Comparison of ENCODE assay signal across 25 cellular contexts in the genomic region with DNA sequence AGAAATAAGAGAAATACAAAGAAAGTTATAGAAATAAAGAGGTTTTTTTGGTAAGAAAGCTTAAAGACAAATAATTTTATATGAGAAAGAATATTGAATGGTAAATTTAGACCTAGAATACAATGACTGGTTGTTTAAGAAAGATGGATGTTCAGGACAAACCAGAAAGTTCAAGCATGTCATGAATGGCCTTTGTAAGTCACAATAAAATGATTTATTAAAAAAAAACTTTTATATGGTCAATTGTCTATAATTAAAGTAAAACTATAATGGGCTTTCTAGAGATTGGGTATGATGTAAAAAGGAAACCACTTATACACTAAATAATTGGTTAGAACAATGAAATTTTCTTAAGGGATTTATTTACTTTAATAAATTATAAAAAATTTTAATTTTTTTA. TPM values are rescaled to one million over a fixed set of nuclear protein-coding genes. Genes with fewer than 3 reads are reported as not detected.
A peak's percentile ranks its signal among the peaks of the same experiment; 100 is the strongest.
DNase-seq lines count a peak whose midpoint lies in the region; ATAC-seq, FAIRE-seq and TF ChIP-seq lines count a peak whose summit lies in the region.
"Had no signal": no experiment of that assay in that cellular context is flagged by ENCODE, and none has a peak within 500 bp of the region (broad histone marks: within the 10 kb centered on the region; RNA-seq: fewer than 3 reads in every experiment).

No MANE protein-coding gene starts in this region.

- TF ChIP-seq CTCF in HepG2 (CRISPR knock-in tag; IDR thresholded peaks at IDR 0.05) (no peak), right lobe of liver (IDR thresholded peaks at IDR 0.05) (no peak), endodermal cell (conservative IDR thresholded peaks at IDR 0.05) (no peak), neural progenitor cell (IDR thresholded peaks at IDR 0.05) (no peak), testis (IDR thresholded peaks at IDR 0.05) (no peak), progenitor cell of endocrine pancreas (IDR thresholded peaks at IDR 0.05; ENCODE audit: unreplicated experiment) (no peak)

- H3K27ac ChIP-seq in HepG2 (ENCODE audit: extremely low read length, insufficient read depth, low read length) (no peak overlapping the region), right lobe of liver (no peak overlapping the region), endodermal cell (ENCODE audit: low read depth, low read length) (no peak overlapping the region), neural progenitor cell (no peak overlapping the region), testis (no peak overlapping the region)
- H3K27ac ChIP-seq: BLaER1 treated with 17β-estradiol and CSF1 and Interleukin-3, amounts not matched to agents 10 nM and 100 nM; GM23248 had no signal

- H3K4me2 ChIP-seq in HepG2 (ENCODE audit: low read depth, low read length) (no peak overlapping the region), neural progenitor cell (no peak overlapping the region)
- H3K4me2 ChIP-seq: BLaER1 treated with 17β-estradiol and CSF1 and Interleukin-3, amounts not matched to agents 10 nM and 100 nM; SK-N-SH had no signal

- in situ Hi-C loops in HepG2 (cut with HindIII; ENCODE audit: extremely low pct_ligation_motif_present, low pct_unique_long_range_greater_than_20kb): no loop called here

- no peaks in the 10 kb centered on the region for H3K4me1 ChIP-seq in HepG2 (ENCODE audit: insufficient read depth, low read length)
- no peaks in the 10 kb centered on the region for H3K4me1 ChIP-seq in right lobe of liver
- no peaks in the 10 kb centered on the region for H3K4me1 ChIP-seq in endodermal cell (ENCODE audit: control insufficient read depth, insufficient read depth, low read length)
- H3K4me1 ChIP-seq in neural progenitor cell: no peaks in the 10 kb centered on the region
- H3K4me1 ChIP-seq in testis: no peaks in the 10 kb centered on the region
- H3K4me1 ChIP-seq: BLaER1 treated with 17β-estradiol and CSF1 and Interleukin-3, amounts not matched to agents 10 nM and 100 nM; HAP-1 had no signal

- DNase-seq in HepG2 (ENCODE audit: low spot score) (no peak), right lobe of liver (no peak), NCI-H69 (lab: John Stamatoyannopoulos, UW) (peak; percentile 74), endodermal cell (no peak), neural progenitor cell (ENCODE audit: low spot score) (peak; percentile 16), NCI-H2029 treated with DMSO at 0.1 percent for 48 hours (lab: John Stamatoyannopoulos, UW) (no peak), testis (no peak), progenitor cell of endocrine pancreas (ENCODE audit: low spot score, unreplicated experiment) (no peak)
- DNase-seq: AML-193; CD4-positive, alpha-beta memory T cell; COR-L47; DND-41; GM23248; NCI-H1092; NCI-H1417 treated with DMSO at 0.1 percent for 48 hours; NCI-H1694 treated with DMSO at 0.1 percent for 48 hours; NCI-H2107; NCI-H526 treated with DMSO at 0.1 percent for 48 hours; SK-N-SH had no signal

- H3K27me3 ChIP-seq in HepG2 (ENCODE audit: control insufficient read depth in 1 of 2, insufficient read depth in 2 of 2, low read length in 2 of 2) (peaks cover 0 to 2% of the 10 kb centered on the region in 2 experiments; a peak in 1 of 5 replicates), right lobe of liver (no peaks in the 10 kb centered on the region), endodermal cell (ENCODE audit: control insufficient read depth, insufficient read depth, low read length, poor library complexity, severe bottlenecking) (no peaks in the 10 kb centered on the region), neural progenitor cell (no peaks in the 10 kb centered on the region), testis (no peaks in the 10 kb centered on the region)
- H3K27me3 ChIP-seq: BLaER1 treated with 17β-estradiol and CSF1 and Interleukin-3, amounts not matched to agents 10 nM and 100 nM had no signal

- H3K36me3 Mint-ChIP-seq in endodermal cell (ENCODE audit: low read depth) (peaks cover 27% of the 10 kb centered on the region), neural progenitor cell (no peaks in the 10 kb centered on the region), progenitor cell of endocrine pancreas (ENCODE audit: insufficient read depth) (peaks cover 29% of the 10 kb centered on the region)
- H3K36me3 Mint-ChIP-seq: IgD-negative memory B cell had no signal

- POLR2A ChIA-PET in HepG2 (lab: Yijun Ruan, JAX): no interaction called here

- H2AFZ ChIP-seq in HepG2 (ENCODE audit: low read length): no peak overlapping the region
- H2AFZ ChIP-seq in neural progenitor cell (replicated peaks): no peak overlapping the region
- H2AFZ ChIP-seq: GM23248 had no signal

- no peaks in the 10 kb centered on the region for H3K36me3 ChIP-seq in HepG2 (replicated peaks in 1 of 2; ENCODE audit: control insufficient read depth in 1 of 2, insufficient read depth in 2 of 2, low read length in 2 of 2)
- no peaks in the 10 kb centered on the region for H3K36me3 ChIP-seq in right lobe of liver
- H3K36me3 ChIP-seq in endodermal cell (ENCODE audit: control insufficient read depth, insufficient read depth, low read length): no peaks in the 10 kb centered on the region
- H3K36me3 ChIP-seq in neural progenitor cell: peaks cover 7% of the 10 kb centered on the region
- no peaks in the 10 kb centered on the region for H3K36me3 ChIP-seq in testis (ENCODE audit: low read depth, missing control alignments)
- H3K36me3 ChIP-seq: BLaER1 treated with 17β-estradiol and CSF1 and Interleukin-3, amounts not matched to agents 10 nM and 100 nM; HAP-1 had no signal

- no peak for FAIRE-seq in HepG2 (lab: Jason Lieb, UNC)
- FAIRE-seq: GM18507, RCC 7860 had no signal

- CTCF ChIA-PET in HepG2 (lab: Yijun Ruan, JAX; ENCODE audit: low intra/inter-chr PET ratio, low total read pairs): no interaction called here

- H3K4me3 ChIP-seq in HepG2 (replicated peaks in 1 of 3; ENCODE audit: insufficient read depth in 1 of 3, low read depth in 2 of 3, low read length in 3 of 3) (no peak overlapping the region), right lobe of liver (no peak overlapping the region), endodermal cell (ENCODE audit: low read length) (peak overlapping the region; percentile 49), neural progenitor cell (no peak overlapping the region), testis (no peak overlapping the region)
- H3K4me3 ChIP-seq: BLaER1 treated with 17β-estradiol and CSF1 and Interleukin-3, amounts not matched to agents 10 nM and 100 nM; GM23248; HAP-1 had no signal

- ATAC-seq in HepG2: no peak
- ATAC-seq in right lobe of liver: no peak

- no peak for TF ChIP-seq RAD21 in HepG2 (CRISPR knock-in tag; IDR thresholded peaks at IDR 0.05)

- no peaks in the 10 kb centered on the region for H3K27me3 Mint-ChIP-seq in endodermal cell (ENCODE audit: insufficient read depth)
- no peaks in the 10 kb centered on the region for H3K27me3 Mint-ChIP-seq in neural progenitor cell (ENCODE audit: insufficient read depth, low read depth)
- no peaks in the 10 kb centered on the region for H3K27me3 Mint-ChIP-seq in progenitor cell of endocrine pancreas

- H3K9me3 ChIP-seq in HepG2 (ENCODE audit: low read length) (peaks cover 11% of the 10 kb centered on the region), right lobe of liver (no peaks in the 10 kb centered on the region), endodermal cell (ENCODE audit: control insufficient read depth, low read length) (peaks cover 70% of the 10 kb centered on the region), neural progenitor cell (ENCODE audit: low read depth) (peaks cover 25% of the 10 kb centered on the region), testis (no peaks in the 10 kb centered on the region)

- no peaks in the 10 kb centered on the region for H3F3A ChIP-seq in neural progenitor cell (ENCODE audit: low read depth)

- no peaks in the 10 kb centered on the region for H4K20me1 ChIP-seq in HepG2 (ENCODE audit: insufficient read depth, low read length)
- H4K20me1 ChIP-seq in neural progenitor cell (ENCODE audit: low read depth): no peaks in the 10 kb centered on the region
- H4K20me1 ChIP-seq: BLaER1 treated with 17β-estradiol and CSF1 and Interleukin-3, amounts not matched to agents 10 nM and 100 nM had no signal

- H3K4me3 Mint-ChIP-seq in endodermal cell (no peak overlapping the region), neural progenitor cell (no peak overlapping the region), progenitor cell of endocrine pancreas (ENCODE audit: low read depth) (no peak overlapping the region)
- H3K4me3 Mint-ChIP-seq: CD4-positive, alpha-beta memory T cell; IgD-negative memory B cell; T-helper 1 cell treated with Interleukin-12 subunit alpha and Interleukin-12 subunit beta and Interleukin-4 antibody, amounts not matched to agents 30 μg/mL and 1 μg/mL, for 36 hours had no signal

- H3K27ac Mint-ChIP-seq in endodermal cell (no peak overlapping the region), neural progenitor cell (no peak overlapping the region), progenitor cell of endocrine pancreas (no peak overlapping the region)
- H3K27ac Mint-ChIP-seq: CD4-positive, alpha-beta memory T cell; IgD-negative memory B cell; T-helper 1 cell treated with Interleukin-12 subunit alpha and Interleukin-12 subunit beta and Interleukin-4 antibody, amounts not matched to agents 30 μg/mL and 1 μg/mL, for 36 hours had no signal

- BruUV-seq in HepG2 (replicated peaks; lab: Mats Ljungman, UMichigan): no TSS peak

- intact Hi-C loops in HepG2 (cut with micrococcal nuclease; ENCODE audit: unreplicated experiment): no loop called here
- intact Hi-C loops in right lobe of liver (cut with DNase I): no loop called here
- intact Hi-C loops in testis (cut with DNase I; ENCODE audit: low total_unique reads): no loop called here

- TF ChIP-seq EP300 in HepG2 (IDR thresholded peaks at IDR 0.05; ENCODE audit: low read depth in 2 of 2, low read length in 2 of 2) (no peak), HepG2 (CRISPR knock-in tag; IDR thresholded peaks at IDR 0.05; ENCODE audit: borderline replicate concordance) (no peak)

- H3K4me1 Mint-ChIP-seq in endodermal cell (no peaks in the 10 kb centered on the region), neural progenitor cell (no peaks in the 10 kb centered on the region), progenitor cell of endocrine pancreas (ENCODE audit: low read depth) (no peaks in the 10 kb centered on the region)
- H3K4me1 Mint-ChIP-seq: CD4-positive, alpha-beta memory T cell; IgD-negative memory B cell had no signal

- peaks cover 76% of the 10 kb centered on the region for H3K9me3 Mint-ChIP-seq in endodermal cell
- peaks cover 26% of the 10 kb centered on the region for H3K9me3 Mint-ChIP-seq in neural progenitor cell
- peaks cover 31% of the 10 kb centered on the region for H3K9me3 Mint-ChIP-seq in progenitor cell of endocrine pancreas (ENCODE audit: low read depth)
- H3K9me3 Mint-ChIP-seq: T-helper 1 cell treated with Interleukin-12 subunit alpha and Interleukin-12 subunit beta and Interleukin-4 antibody, amounts not matched to agents 30 μg/mL and 1 μg/mL, for 36 hours had no signal

- H3K9ac ChIP-seq in HepG2 (ENCODE audit: insufficient read depth, low read depth, low read length) (no peak overlapping the region), endodermal cell (ENCODE audit: extremely low read depth, low read length, poor library complexity, severe bottlenecking) (no peak overlapping the region), neural progenitor cell (no peak overlapping the region)
- H3K9ac ChIP-seq: BLaER1 treated with 17β-estradiol and CSF1 and Interleukin-3, amounts not matched to agents 10 nM and 100 nM; GM23248; SK-N-SH had no signal

- TF ChIP-seq POLR2A in HepG2 (IDR thresholded peaks at IDR 0.05; ENCODE audit: insufficient read depth in 1 of 2, low read depth in 2 of 2, low read length in 2 of 2) (no peak), right lobe of liver (IDR thresholded peaks at IDR 0.05) (no peak), testis (IDR thresholded peaks at IDR 0.05) (no peak)

- H3K79me2 ChIP-seq in HepG2 (ENCODE audit: insufficient read depth, low read length): no peaks in the 10 kb centered on the region
- no peaks in the 10 kb centered on the region for H3K79me2 ChIP-seq in neural progenitor cell (ENCODE audit: low read depth)

RNA-seq across cellular contexts. Expression of a gene that starts 19.8 kb away (rescaled TPM):
- total RNA-seq in HepG2 (2016; rRNA removed; fragmentation: Illumina TruSeq; extraction: Trizol): 12.0 and 21.7 TPM in 2 replicates
- 23.4 and 24.3 TPM in 2 replicates for total RNA-seq in HepG2 (2016; cell fraction: cytosol; rRNA removed; fragmentation: Illumina TruSeq; extraction: Trizol; ENCODE audit: low read depth)
- 14.1 and 22.8 TPM in 2 replicates for total RNA-seq in HepG2 (2016; cell fraction: insoluble cytoplasmic fraction; rRNA removed; fragmentation: Illumina TruSeq; extraction: Trizol)
- 20.0 and 22.6 TPM in 2 replicates for total RNA-seq in HepG2 (2016; cell fraction: membrane; rRNA removed; fragmentation: Illumina TruSeq; extraction: Trizol)
- 43.3 and 48.9 TPM in 2 replicates for total RNA-seq in HepG2 (2016; cell fraction: nucleus; rRNA removed; fragmentation: Illumina TruSeq; extraction: Trizol)
- 25.7 and 30.6 TPM in 2 replicates for polyA plus RNA-seq in HepG2 (2011; rRNA removed)
- 4.9 and 5.5 TPM in 2 replicates for polyA plus RNA-seq in HepG2 (2011; cell fraction: cytosol; rRNA removed)
- 102 and 115 TPM in 2 replicates for polyA plus RNA-seq in HepG2 (2011; cell fraction: nucleus; rRNA removed)
- polyA plus RNA-seq in HepG2 (2012): 15.7 and 23.2 TPM in 2 replicates
- polyA plus RNA-seq in HepG2 (2016; cell fraction: cytosol; fragmentation: Illumina TruSeq; extraction: Trizol; ENCODE audit: low read depth): 1.3 and 1.7 TPM in 2 replicates
- 9.7 and 12.3 TPM in 2 replicates for polyA plus RNA-seq in HepG2 (2016; cell fraction: insoluble cytoplasmic fraction; fragmentation: Illumina TruSeq; extraction: Trizol; ENCODE audit: low read depth)
- polyA plus RNA-seq in HepG2 (2016; cell fraction: membrane; fragmentation: Illumina TruSeq; extraction: Trizol; ENCODE audit: low read depth): 4.0 and 4.7 TPM in 2 replicates
- 105 and 125 TPM in 2 replicates for polyA plus RNA-seq in HepG2 (2016; cell fraction: nucleus; fragmentation: Illumina TruSeq; extraction: Trizol; ENCODE audit: insufficient read depth, low read depth)
- polyA minus RNA-seq in HepG2 (2011; rRNA and poly(A)+ RNA removed; ENCODE audit: low replicate concordance): 7.2 and 8.3 TPM in 2 replicates
- polyA minus RNA-seq in HepG2 (2011; cell fraction: cytosol; rRNA and poly(A)+ RNA removed): 7.0 and 7.4 TPM in 2 replicates
- polyA minus RNA-seq in HepG2 (2011; cell fraction: nucleus; rRNA and poly(A)+ RNA removed): 66.3 and 86.5 TPM in 2 replicates
- 10 to 100 TPM in 2 of 6 experiments, 1 to 10 TPM in 4; 5.7 to 11.5 (median 8.5) TPM for total RNA-seq in right lobe of liver
- total RNA-seq in endodermal cell: 100 to 1,000 TPM in 1 of 2 donors, 10 to 100 TPM in 1; 62.2 to 103 TPM
- polyA plus RNA-seq in endodermal cell (2013, experiment 1 of 2): 43.4 TPM
- polyA plus RNA-seq in endodermal cell (2013, experiment 2 of 2): 41.2 TPM
- 49.9 and 53.2 TPM in 2 replicates for total RNA-seq in neural progenitor cell (ENCODE audit: low replicate concordance)
- 100 to 1,000 TPM in 1 of 2 donors, 10 to 100 TPM in 1; 74.5 to 108 TPM for total RNA-seq in testis
- 43.7 TPM for polyA plus RNA-seq in testis (ENCODE audit: insufficient read depth, low read depth, low replicate concordance)
- total RNA-seq in progenitor cell of endocrine pancreas: 82.2 and 91.5 TPM in 2 replicates

Comparison
In these comparisons a context has a peak if more than half of its experiments do, and no peak if none do; other contexts are left out.
1. DNase-seq: peak in NCI-H69 (single experiment) and neural progenitor cell (single experiment); none in HepG2 (single experiment), right lobe of liver (0 of 3), endodermal cell (single experiment), NCI-H2029 treated with DMSO at 0.1 percent for 48 hours (single experiment), testis (single experiment) and progenitor cell of endocrine pancreas (single experiment).